1 cellular context compared by ENCODE assay signal in the genomic region with DNA sequence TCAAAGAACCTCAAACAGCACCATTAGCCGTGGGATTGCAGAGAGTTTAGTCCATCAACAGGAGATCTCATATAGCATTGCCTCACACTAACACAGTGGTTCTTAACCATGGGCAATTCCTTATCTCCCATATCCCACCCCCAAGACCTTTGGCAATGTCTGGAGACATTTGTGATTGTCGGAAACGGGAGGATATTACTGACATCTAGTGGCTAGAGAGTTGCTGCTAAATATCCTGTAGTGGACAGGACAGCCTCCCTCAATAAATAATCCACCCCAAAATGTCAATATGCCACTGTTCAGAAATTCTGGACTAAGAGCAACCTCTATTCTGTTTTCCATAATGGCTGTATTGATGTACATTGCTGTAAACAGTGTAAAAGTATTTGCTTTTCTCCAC.
TF ChIP-seq lines count a peak whose summit lies in the region.

No MANE protein-coding gene starts in this region.

TF ChIP-seq in GM12878, 131 proteins besides CTCF, POLR2A, EP300 and RAD21 (continued from another document):
- TF ChIP-seq, protein P1, sequence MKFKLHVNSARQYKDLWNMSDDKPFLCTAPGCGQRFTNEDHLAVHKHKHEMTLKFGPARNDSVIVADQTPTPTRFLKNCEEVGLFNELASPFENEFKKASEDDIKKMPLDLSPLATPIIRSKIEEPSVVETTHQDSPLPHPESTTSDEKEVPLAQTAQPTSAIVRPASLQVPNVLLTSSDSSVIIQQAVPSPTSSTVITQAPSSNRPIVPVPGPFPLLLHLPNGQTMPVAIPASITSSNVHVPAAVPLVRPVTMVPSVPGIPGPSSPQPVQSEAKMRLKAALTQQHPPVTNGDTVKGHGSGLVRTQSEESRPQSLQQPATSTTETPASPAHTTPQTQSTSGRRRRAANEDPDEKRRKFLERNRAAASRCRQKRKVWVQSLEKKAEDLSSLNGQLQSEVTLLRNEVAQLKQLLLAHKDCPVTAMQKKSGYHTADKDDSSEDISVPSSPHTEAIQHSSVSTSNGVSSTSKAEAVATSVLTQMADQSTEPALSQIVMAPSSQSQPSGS (IDR thresholded peaks at IDR 0.05; ENCODE audit: low read length): no peak
